Comparison of ENCODE assay signal across 1 cellular context in the genomic region with DNA sequence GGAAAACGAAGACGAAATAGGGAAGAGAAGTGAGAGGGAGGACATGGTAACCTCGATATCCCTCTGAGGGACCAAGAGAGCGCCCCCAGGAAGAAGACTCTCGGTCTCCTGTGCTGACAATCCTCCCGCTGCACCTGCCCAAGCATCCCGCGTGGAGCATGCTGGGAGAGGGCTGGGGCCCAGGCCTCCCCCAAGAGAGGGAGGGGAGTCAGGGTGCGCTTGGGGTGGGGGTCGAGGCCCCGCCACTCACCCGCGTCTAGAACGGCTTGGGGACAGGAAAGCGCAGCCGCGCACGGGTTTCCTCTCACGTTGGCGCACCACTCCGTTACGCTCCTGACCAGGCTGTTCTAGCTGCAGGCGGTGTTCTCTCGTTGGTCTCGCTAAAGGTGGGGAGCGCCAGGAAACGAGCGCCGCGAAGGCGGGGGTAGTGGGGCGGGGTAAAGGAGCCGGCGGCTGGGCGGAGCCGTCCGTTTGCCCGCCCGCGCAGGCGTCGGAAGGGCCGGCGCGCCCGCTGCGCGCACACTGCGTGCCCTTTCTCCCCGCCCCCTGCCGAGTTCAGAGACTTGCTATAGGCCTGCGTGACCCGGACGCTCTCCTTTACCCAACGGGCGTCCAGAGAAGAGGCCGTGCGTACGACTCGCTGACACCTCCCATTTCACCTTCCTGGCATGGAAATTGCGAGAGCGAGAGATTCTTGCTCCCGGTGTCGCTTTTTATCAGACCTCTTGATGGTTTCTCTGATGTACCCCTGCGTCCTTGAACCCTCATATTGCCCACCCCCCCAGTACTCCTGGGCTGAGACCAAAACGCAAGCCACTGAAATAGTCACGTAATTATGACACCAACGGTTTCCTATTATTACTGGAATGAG.
A peak's percentile ranks its signal among the peaks of the same experiment; 100 is the strongest.
TF ChIP-seq lines count a peak whose summit lies in the region.

A gene (minus strand): TSS at position 388 of the 871 bp plus-strand sequence. CDS start 2,888 bp downstream, outside the sequence.

TF ChIP-seq in neural cell, 6 proteins besides CTCF, POLR2A, EP300 and RAD21 (continued from another document):
- TF ChIP-seq, protein P1, sequence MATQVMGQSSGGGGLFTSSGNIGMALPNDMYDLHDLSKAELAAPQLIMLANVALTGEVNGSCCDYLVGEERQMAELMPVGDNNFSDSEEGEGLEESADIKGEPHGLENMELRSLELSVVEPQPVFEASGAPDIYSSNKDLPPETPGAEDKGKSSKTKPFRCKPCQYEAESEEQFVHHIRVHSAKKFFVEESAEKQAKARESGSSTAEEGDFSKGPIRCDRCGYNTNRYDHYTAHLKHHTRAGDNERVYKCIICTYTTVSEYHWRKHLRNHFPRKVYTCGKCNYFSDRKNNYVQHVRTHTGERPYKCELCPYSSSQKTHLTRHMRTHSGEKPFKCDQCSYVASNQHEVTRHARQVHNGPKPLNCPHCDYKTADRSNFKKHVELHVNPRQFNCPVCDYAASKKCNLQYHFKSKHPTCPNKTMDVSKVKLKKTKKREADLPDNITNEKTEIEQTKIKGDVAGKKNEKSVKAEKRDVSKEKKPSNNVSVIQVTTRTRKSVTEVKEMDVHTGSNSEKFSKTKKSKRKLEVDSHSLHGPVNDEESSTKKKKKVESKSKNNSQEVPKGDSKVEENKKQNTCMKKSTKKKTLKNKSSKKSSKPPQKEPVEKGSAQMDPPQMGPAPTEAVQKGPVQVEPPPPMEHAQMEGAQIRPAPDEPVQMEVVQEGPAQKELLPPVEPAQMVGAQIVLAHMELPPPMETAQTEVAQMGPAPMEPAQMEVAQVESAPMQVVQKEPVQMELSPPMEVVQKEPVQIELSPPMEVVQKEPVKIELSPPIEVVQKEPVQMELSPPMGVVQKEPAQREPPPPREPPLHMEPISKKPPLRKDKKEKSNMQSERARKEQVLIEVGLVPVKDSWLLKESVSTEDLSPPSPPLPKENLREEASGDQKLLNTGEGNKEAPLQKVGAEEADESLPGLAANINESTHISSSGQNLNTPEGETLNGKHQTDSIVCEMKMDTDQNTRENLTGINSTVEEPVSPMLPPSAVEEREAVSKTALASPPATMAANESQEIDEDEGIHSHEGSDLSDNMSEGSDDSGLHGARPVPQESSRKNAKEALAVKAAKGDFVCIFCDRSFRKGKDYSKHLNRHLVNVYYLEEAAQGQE (IDR thresholded peaks at IDR 0.05; ENCODE audit: borderline replicate concordance) = peak; percentile 30
